ENCODE assay signal across 16 cellular contexts in genomic region chr10:62092301-62092990, GRCh38.
A peak's percentile ranks its signal among the peaks of the same experiment; 100 is the strongest.
DNase-seq lines count a peak whose midpoint lies in the region; ATAC-seq, FAIRE-seq and TF ChIP-seq lines count a peak whose summit lies in the region.
"Had no signal": no experiment of that assay in that cellular context is flagged by ENCODE, and none has a peak within 500 bp of the region (broad histone marks: within the 10 kb centered on the region; RNA-seq: fewer than 3 reads in every experiment).

No MANE protein-coding gene starts in this region.

- no peak for TF ChIP-seq RAD21 in HepG2 (CRISPR knock-in tag; IDR thresholded peaks at IDR 0.05)

- H3K4me3 ChIP-seq in AG04450 (ENCODE audit: low read depth, low read length) (no peak overlapping the region), GM23248 (no peak overlapping the region), HepG2 (replicated peaks in 1 of 3; ENCODE audit: insufficient read depth in 1 of 3, low read depth in 2 of 3, low read length in 3 of 3) (no peak overlapping the region), smooth muscle cell (no peak overlapping the region)
- H3K4me3 ChIP-seq: BLaER1 had no signal

- in situ Hi-C loops in GM23248 (cut with MboI), result no loop called here
- in situ Hi-C loops in HepG2 (cut with HindIII; ENCODE audit: extremely low pct_ligation_motif_present, low pct_unique_long_range_greater_than_20kb), result loop anchor here (10.0 kb wide), 1 partner anchor 152 kb away; no protein-coding TSS in a partner anchor

- TF ChIP-seq EP300 in HepG2 (IDR thresholded peaks at IDR 0.05; ENCODE audit: low read depth in 2 of 2, low read length in 2 of 2) (no peak), HepG2 (CRISPR knock-in tag; IDR thresholded peaks at IDR 0.05; ENCODE audit: borderline replicate concordance) (no peak)

- BruUV-seq in HepG2 (replicated peaks; lab: Mats Ljungman, UMichigan), result no TSS peak

- no peak overlapping the region for H2AFZ ChIP-seq in GM23248
- H2AFZ ChIP-seq in HepG2 (ENCODE audit: low read length), result no peak overlapping the region
- H2AFZ ChIP-seq in smooth muscle cell (ENCODE audit: low read depth), result no peak overlapping the region

- H3K4me1 ChIP-seq in GM23248 (ENCODE audit: insufficient read depth), result peaks cover 52% of the 10 kb centered on the region
- peaks cover 60% of the 10 kb centered on the region for H3K4me1 ChIP-seq in HepG2 (ENCODE audit: insufficient read depth, low read length)
- peaks cover 7% of the 10 kb centered on the region for H3K4me1 ChIP-seq in smooth muscle cell (ENCODE audit: low read depth)

- TF ChIP-seq POLR2A in HepG2 (IDR thresholded peaks at IDR 0.05; ENCODE audit: insufficient read depth in 1 of 2, low read depth in 2 of 2, low read length in 2 of 2), result no peak

- H3K9ac ChIP-seq in GM23248 (no peak overlapping the region), HepG2 (ENCODE audit: insufficient read depth, low read depth, low read length) (peak overlapping the region; percentile 84), smooth muscle cell (ENCODE audit: low read depth) (no peak overlapping the region)
- H3K9ac ChIP-seq: BLaER1 had no signal

- POLR2A ChIA-PET in AG04450 (lab: Yijun Ruan, JAX), result interaction anchor here (2.3 kb wide), 1 partner anchor 43 kb away, joined by 8 read pairs; no protein-coding TSS in a partner anchor
- POLR2A ChIA-PET in HepG2 (lab: Yijun Ruan, JAX), result interaction anchor here (0.6 to 6.7 kb wide), 4 partner anchors 10 to 153 kb away, joined by 3 to 156 read pairs (median 10); no protein-coding TSS in a partner anchor

- 87 to 88% methylated on average over 21 of the region's 21 CpGs for WGBS in GM23248 (ENCODE audit: low coverage in 1 of 2, low lambda C conversion rate in 2 of 2, missing lambda C conversion rate in 2 of 2), 2 experiments
- 99% methylated on average over 21 of the region's 21 CpGs for WGBS in HepG2 (ENCODE audit: low lambda C conversion rate)
- 88% methylated on average over 21 of the region's 21 CpGs for WGBS in smooth muscle cell (ENCODE audit: low lambda C conversion rate)

- H3K9me2 ChIP-seq in GM23248 (ENCODE audit: insufficient read depth), result no peaks in the 10 kb centered on the region

- no peak overlapping the region for H3K4me2 ChIP-seq in GM23248 (ENCODE audit: unreplicated experiment)
- H3K4me2 ChIP-seq in HepG2 (ENCODE audit: low read depth, low read length), result 0 out of 2 replicates have a peak overlapping the region, but pooled peaks have one; percentile 49
- H3K4me2 ChIP-seq in smooth muscle cell, result peak overlapping the region; percentile 64
- H3K4me2 ChIP-seq: BLaER1 had no signal

- H3K27me3 ChIP-seq in AG04450 (ENCODE audit: control insufficient read depth, insufficient read depth, low read length), result no peaks in the 10 kb centered on the region
- H3K27me3 ChIP-seq in GM23248 (replicated peaks; ENCODE audit: insufficient read depth), result no peaks in the 10 kb centered on the region
- no peaks in the 10 kb centered on the region for H3K27me3 ChIP-seq in HepG2 (ENCODE audit: control insufficient read depth in 1 of 2, insufficient read depth in 2 of 2, low read length in 2 of 2)
- H3K27me3 ChIP-seq in smooth muscle cell (ENCODE audit: low read depth), result no peaks in the 10 kb centered on the region
- H3K27me3 ChIP-seq: BLaER1, foreskin keratinocyte had no signal

- ATAC-seq in HepG2 (no peak), HG03469 (IDR thresholded peaks at IDR 0.05; ENCODE audit: unreplicated experiment) (no peak), HG03039 (IDR thresholded peaks at IDR 0.05; ENCODE audit: unreplicated experiment) (no peak)
- ATAC-seq: foreskin keratinocyte; stimulated activated naive CD8-positive, alpha-beta T cell treated with anti-CD3 and anti-CD28 coated beads, Interleukin-15, Interleukin-2, amounts not matched to agents 100 U/mL and 50 U/mL, for 24 hours had no signal

- CTCF ChIA-PET in AG04450 (lab: Charles Lee), result no interaction called here
- CTCF ChIA-PET in HepG2 (lab: Yijun Ruan, JAX; ENCODE audit: low intra/inter-chr PET ratio, low total read pairs), result no interaction called here

- no peak for TF ChIP-seq CTCF in AG04450 (IDR thresholded peaks at IDR 0.05; ENCODE audit: low read depth, low read length)
- no peak for TF ChIP-seq CTCF in HepG2 (CRISPR knock-in tag; IDR thresholded peaks at IDR 0.05)
- TF ChIP-seq CTCF in smooth muscle cell (IDR thresholded peaks at IDR 0.05; ENCODE audit: borderline replicate concordance, insufficient read depth, poor library complexity, severe bottlenecking), result no peak

- intact Hi-C loops in HepG2 (cut with micrococcal nuclease; ENCODE audit: unreplicated experiment), result no loop called here

- H3K9me3 ChIP-seq in AG04450 (ENCODE audit: control insufficient read depth, insufficient read depth, low read length), result peaks cover 4% of the 10 kb centered on the region; the same call in 1 of the 2 replicates
- H3K9me3 ChIP-seq in GM23248 (ENCODE audit: low read depth), result no peaks in the 10 kb centered on the region
- no peaks in the 10 kb centered on the region for H3K9me3 ChIP-seq in HepG2 (ENCODE audit: low read length)
- H3K9me3 ChIP-seq in smooth muscle cell (replicated peaks; ENCODE audit: low read depth), result no peaks in the 10 kb centered on the region
- H3K9me3 ChIP-seq: BLaER1 had no signal

- H3K79me2 ChIP-seq in GM23248 (ENCODE audit: insufficient read depth) (peaks cover 51% of the 10 kb centered on the region), HepG2 (ENCODE audit: insufficient read depth, low read length) (no peaks in the 10 kb centered on the region), smooth muscle cell (ENCODE audit: low read depth) (no peaks in the 10 kb centered on the region)

- H3F3A ChIP-seq in GM23248 (ENCODE audit: insufficient read depth) (peaks cover 85% of the 10 kb centered on the region), smooth muscle cell (ENCODE audit: low read depth) (no peaks in the 10 kb centered on the region)

- H3K27ac ChIP-seq in AG04450 (ENCODE audit: low read depth, low read length) (peak overlapping the region; percentile 69), GM23248 (peak overlapping the region; percentile 92), HepG2 (ENCODE audit: extremely low read length, insufficient read depth, low read length) (peak overlapping the region; percentile 95), smooth muscle cell (ENCODE audit: low read depth) (no peak overlapping the region)
- H3K27ac ChIP-seq: BLaER1, foreskin keratinocyte had no signal

- no peak for DNase-seq in AG04450 (ENCODE audit: low read depth, low spot score)
- no peak for DNase-seq in GM23248
- no peak for DNase-seq in HepG2 (ENCODE audit: low spot score)
- DNase-seq in smooth muscle cell (lab: John Stamatoyannopoulos, UW; ENCODE audit: unreplicated experiment), result no peak
- DNase-seq in activated gamma-delta T cell treated with Interleukin-2 at 50 U/mL for 16 hours, result no peak
- no peak for DNase-seq in SHP77 (lab: John Stamatoyannopoulos, UW)
- DNase-seq: activated CD4-positive, alpha-beta T cell treated with anti-CD3 and anti-CD28 coated beads for 48 hours; DND-41; foreskin keratinocyte; NCI-H1105 treated with DMSO at 0.1 percent for 48 hours; Right ventricle myocardium superior; small intestine; stimulated activated naive CD8-positive, alpha-beta T cell treated with anti-CD3 and anti-CD28 coated beads, Interleukin-15, Interleukin-2, amounts not matched to agents 100 U/mL and 50 U/mL, for 24 hours had no signal

- H4K20me1 ChIP-seq in GM23248 (ENCODE audit: insufficient read depth) (no peaks in the 10 kb centered on the region), HepG2 (ENCODE audit: insufficient read depth, low read length) (no peaks in the 10 kb centered on the region), smooth muscle cell (ENCODE audit: low read depth) (peaks cover 30% of the 10 kb centered on the region)

- no peak for FAIRE-seq in HepG2 (lab: Jason Lieb, UNC)
- FAIRE-seq: small intestine had no signal

- peaks cover 65% of the 10 kb centered on the region for H3K36me3 ChIP-seq in GM23248 (ENCODE audit: low read depth)
- peaks cover 30 to 56% of the 10 kb centered on the region in 2 experiments for H3K36me3 ChIP-seq in HepG2 (replicated peaks in 1 of 2; ENCODE audit: control insufficient read depth in 1 of 2, insufficient read depth in 2 of 2, low read length in 2 of 2)
- peaks cover 9% of the 10 kb centered on the region for H3K36me3 ChIP-seq in smooth muscle cell (ENCODE audit: low read depth)

TF ChIP-seq in HepG2, 621 proteins besides CTCF, POLR2A, EP300 and RAD21 (continues in another document):
- TF ChIP-seq, protein P1, sequence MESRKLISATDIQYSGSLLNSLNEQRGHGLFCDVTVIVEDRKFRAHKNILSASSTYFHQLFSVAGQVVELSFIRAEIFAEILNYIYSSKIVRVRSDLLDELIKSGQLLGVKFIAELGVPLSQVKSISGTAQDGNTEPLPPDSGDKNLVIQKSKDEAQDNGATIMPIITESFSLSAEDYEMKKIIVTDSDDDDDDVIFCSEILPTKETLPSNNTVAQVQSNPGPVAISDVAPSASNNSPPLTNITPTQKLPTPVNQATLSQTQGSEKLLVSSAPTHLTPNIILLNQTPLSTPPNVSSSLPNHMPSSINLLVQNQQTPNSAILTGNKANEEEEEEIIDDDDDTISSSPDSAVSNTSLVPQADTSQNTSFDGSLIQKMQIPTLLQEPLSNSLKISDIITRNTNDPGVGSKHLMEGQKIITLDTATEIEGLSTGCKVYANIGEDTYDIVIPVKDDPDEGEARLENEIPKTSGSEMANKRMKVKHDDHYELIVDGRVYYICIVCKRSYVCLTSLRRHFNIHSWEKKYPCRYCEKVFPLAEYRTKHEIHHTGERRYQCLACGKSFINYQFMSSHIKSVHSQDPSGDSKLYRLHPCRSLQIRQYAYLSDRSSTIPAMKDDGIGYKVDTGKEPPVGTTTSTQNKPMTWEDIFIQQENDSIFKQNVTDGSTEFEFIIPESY (CRISPR knock-in tag; IDR thresholded peaks at IDR 0.05), result no peak
